Comparison of ENCODE assay signal across 26 cellular contexts in genomic region chr21:34372321-34372720, GRCh38. TPM values are rescaled to one million over a fixed set of nuclear protein-coding genes. Genes with fewer than 3 reads are reported as not detected.
DNase-seq lines count a peak whose midpoint lies in the region; ATAC-seq, FAIRE-seq and TF ChIP-seq lines count a peak whose summit lies in the region.
"Had no signal": no experiment of that assay in that cellular context is flagged by ENCODE, and none has a peak within 500 bp of the region (broad histone marks: within the 10 kb centered on the region; RNA-seq: fewer than 3 reads in every experiment).

No MANE protein-coding gene starts in this region.

- in situ Hi-C loops in K562 (cut with MboI), result no loop called here

- CTCF ChIA-PET in activated CD8-positive, alpha-beta memory T cell treated with anti-CD3 and anti-CD28 coated beads, Interleukin-2, amount 10 ng/mL, durations not matched to agents 7 days and 5 days (lab: Charles Lee), result no interaction called here
- CTCF ChIA-PET in K562 (lab: Yijun Ruan, JAX; ENCODE audit: low intra/inter-chr PET ratio), result no interaction called here

- TF ChIP-seq CTCF in K562 (IDR thresholded peaks at IDR 0.05 in 2 of 3, conservative IDR thresholded peaks at IDR 0.05 in 1 of 3; ENCODE audit: insufficient read depth in 2 of 3, low read depth in 1 of 3, low read length in 3 of 3) (no peak), liver (IDR thresholded peaks at IDR 0.05; ENCODE audit: low read depth, low read length, missing input control) (no peak), stomach (IDR thresholded peaks at IDR 0.05) (no peak)

- H3K36me3 ChIP-seq in K562 (ENCODE audit: control insufficient read depth, insufficient read depth, low read length), result no peaks in the 10 kb centered on the region
- H3K36me3 ChIP-seq in liver (ENCODE audit: control insufficient read depth in 4 of 4, insufficient read depth in 3 of 4, low read depth in 1 of 4, low read length in 3 of 4), result no peaks in the 10 kb centered on the region
- peaks cover 0 to 4% (median 0%) of the 10 kb centered on the region in 4 donors for H3K36me3 ChIP-seq in stomach
- H3K36me3 ChIP-seq: SJSA1 had no signal

- H3K4me2 ChIP-seq in K562 (ENCODE audit: insufficient read depth, low read length), result no peak overlapping the region

- peaks cover 5 to 7% of the 10 kb centered on the region in 2 experiments; a peak in 3 of 5 replicates for H3K27me3 ChIP-seq in K562 (ENCODE audit: control insufficient read depth in 2 of 2, insufficient read depth in 2 of 2, low read length in 2 of 2)
- no peaks in the 10 kb centered on the region for H3K27me3 ChIP-seq in liver (ENCODE audit: control insufficient read depth in 4 of 4, insufficient read depth in 4 of 4, low read length in 3 of 4)
- H3K27me3 ChIP-seq in stomach, result no peaks in the 10 kb centered on the region
- H3K27me3 ChIP-seq: SJSA1 had no signal

- no peaks in the 10 kb centered on the region for H3K9me3 Mint-ChIP-seq in activated CD8-positive, alpha-beta memory T cell treated with anti-CD3 and anti-CD28 coated beads, Interleukin-2, amount 10 ng/mL, durations not matched to agents 7 days and 5 days (ENCODE audit: low read depth)

- peak; percentile 16 for DNase-seq in activated CD8-positive, alpha-beta memory T cell treated with anti-CD3 and anti-CD28 coated beads, Interleukin-2, amount 10 ng/mL, durations not matched to agents 7 days and 5 days
- DNase-seq in activated CD8-positive, alpha-beta memory T cell treated with anti-CD3 and anti-CD28 coated beads, Interleukin-2, amount 50 U/mL, for 4 hours, result no peak
- DNase-seq in K562 (ENCODE audit: extremely low read depth in 1 of 4, low spot score in 3 of 4) (no peak), stomach (no peak), NCI-H1048 (lab: John Stamatoyannopoulos, UW) (no peak), NCI-H510A treated with DMSO at 0.1 percent for 48 hours (lab: John Stamatoyannopoulos, UW) (no peak)
- DNase-seq in activated CD4-positive, alpha-beta T cell treated with anti-CD3 and anti-CD28 coated beads for 48 hours, result no peak
- DNase-seq: DMS153, DND-41, Kasumi-1, NCI-H1105, NCI-H1436 treated with DMSO at 0.1 percent for 48 hours, NCI-H1930, NCI-H446, NCI-H526, NCI-H82, Right ventricle myocardium superior, RPMI8226 had no signal

- TF ChIP-seq POLR2A in K562 (conservative IDR thresholded peaks at IDR 0.05), result no peak
- TF ChIP-seq POLR2A in stomach (IDR thresholded peaks at IDR 0.05), result no peak

- no peaks in the 10 kb centered on the region for H3K4me1 Mint-ChIP-seq in activated CD8-positive, alpha-beta memory T cell treated with anti-CD3 and anti-CD28 coated beads, Interleukin-2, amount 10 ng/mL, durations not matched to agents 7 days and 5 days

- 7% methylated on average over 5 of the region's 5 CpGs for WGBS in K562 (ENCODE audit: insufficient coverage, low coverage, missing lambda C conversion rate)
- whole genome bisulfite sequencing in liver, result 65% methylated on average over 5 of the region's 5 CpGs
- 74 to 88% (median 81%) methylated on average over 5 of the region's 5 CpGs for WGBS in stomach, 5 donors

- H3K27ac ChIP-seq in K562 (ENCODE audit: extremely low read depth, low read depth, low read length) (no peak overlapping the region), liver (ENCODE audit: low read depth in 1 of 2, low read length in 2 of 2) (no peak overlapping the region), stomach (peak overlapping the region; percentile 18 to 70 (median 48))
- H3K27ac ChIP-seq: SJSA1 had no signal

- H3K9ac ChIP-seq in K562 (ENCODE audit: insufficient read depth in 1 of 2, low read depth in 2 of 2, low read length in 2 of 2) (no peak overlapping the region), liver (ENCODE audit: low read depth in 1 of 2, low read length in 2 of 2) (no peak overlapping the region)

- no peak overlapping the region for H3K4me3 ChIP-seq in K562
- no peak overlapping the region for H3K4me3 ChIP-seq in liver (ENCODE audit: low read depth in 1 of 3, low read length in 3 of 3)
- no peak overlapping the region for H3K4me3 ChIP-seq in stomach
- H3K4me3 ChIP-seq: SJSA1 had no signal

- H2AFZ ChIP-seq in K562 (ENCODE audit: low read depth, low read length), result no peak overlapping the region

- TF ChIP-seq EP300 in K562 (IDR thresholded peaks at IDR 0.05; ENCODE audit: low read length) (no peak), stomach (IDR thresholded peaks at IDR 0.05) (no peak)

- H3K9me1 ChIP-seq in K562 (ENCODE audit: control insufficient read depth, insufficient read depth, low read length), result no peaks in the 10 kb centered on the region

- H3K27ac Mint-ChIP-seq in activated CD8-positive, alpha-beta memory T cell treated with anti-CD3 and anti-CD28 coated beads, Interleukin-2, amount 10 ng/mL, durations not matched to agents 7 days and 5 days, result no peak overlapping the region

- no peaks in the 10 kb centered on the region for H3K79me2 ChIP-seq in K562 (ENCODE audit: control insufficient read depth, insufficient read depth, low read length)

- POLR2A ChIA-PET in K562 (lab: Yijun Ruan, JAX), result interaction anchor here (0.6 kb wide), 1 partner anchor 307 kb away, joined by 6 read pairs; no protein-coding TSS in a partner anchor

- no peak for TF ChIP-seq RAD21 in K562 (CRISPR knock-in tag; conservative IDR thresholded peaks at IDR 0.05 in 1 of 2, IDR thresholded peaks at IDR 0.05 in 1 of 2)
- no peak for TF ChIP-seq RAD21 in liver (IDR thresholded peaks at IDR 0.05)

- H3K4me1 ChIP-seq in K562 (replicated peaks in 1 of 2; ENCODE audit: control insufficient read depth in 2 of 2, insufficient read depth in 2 of 2, low read length in 2 of 2), result no peaks in the 10 kb centered on the region
- H3K4me1 ChIP-seq in liver (ENCODE audit: control insufficient read depth in 4 of 4, insufficient read depth in 4 of 4, low read length in 3 of 4), result peaks cover 0 to 2% (median 0%) of the 10 kb centered on the region in 4 donors
- peaks cover 0 to 24% (median 2%) of the 10 kb centered on the region in 4 donors for H3K4me1 ChIP-seq in stomach

- H3K4me3 Mint-ChIP-seq in activated CD8-positive, alpha-beta memory T cell treated with anti-CD3 and anti-CD28 coated beads, Interleukin-2, amount 10 ng/mL, durations not matched to agents 7 days and 5 days, result no peak overlapping the region

- H3K36me3 Mint-ChIP-seq in activated CD8-positive, alpha-beta memory T cell treated with anti-CD3 and anti-CD28 coated beads, Interleukin-2, amount 10 ng/mL, durations not matched to agents 7 days and 5 days, result no peaks in the 10 kb centered on the region

- intact Hi-C loops in K562 (cut with micrococcal nuclease), result no loop called here
- intact Hi-C loops in stomach (cut with DNase I; ENCODE audit: low total_unique reads), result no loop called here

- BruUV-seq in K562 (replicated peaks; lab: Mats Ljungman, UMichigan), result no TSS peak

- ATAC-seq in activated CD8-positive, alpha-beta memory T cell treated with anti-CD3 and anti-CD28 coated beads, Interleukin-2, amount 10 ng/mL, durations not matched to agents 7 days and 5 days, result no peak
- ATAC-seq in K562, result no peak

- no peak for FAIRE-seq in K562 (lab: Jason Lieb, UNC)
- FAIRE-seq: GM19239, H54 had no signal

- no peaks in the 10 kb centered on the region for H4K20me1 ChIP-seq in K562 (replicated peaks; ENCODE audit: control insufficient read depth, insufficient read depth, low read length)

- H3K27me3 Mint-ChIP-seq in activated CD8-positive, alpha-beta memory T cell treated with anti-CD3 and anti-CD28 coated beads, Interleukin-2, amount 10 ng/mL, durations not matched to agents 7 days and 5 days, result peaks cover 15% of the 10 kb centered on the region

- H3K9me3 ChIP-seq in K562 (replicated peaks; ENCODE audit: control insufficient read depth, insufficient read depth, low read depth, low read length), result no peaks in the 10 kb centered on the region
- no peaks in the 10 kb centered on the region for H3K9me3 ChIP-seq in liver (ENCODE audit: control insufficient read depth in 4 of 4, low read length in 3 of 4)
- no peaks in the 10 kb centered on the region for H3K9me3 ChIP-seq in stomach
- H3K9me3 ChIP-seq: SJSA1 had no signal

RNA-seq across cellular contexts. Expression of gene SMIM11, which starts 3.0 kb away (rescaled TPM):
- total RNA-seq in activated CD8-positive, alpha-beta memory T cell treated with anti-CD3 and anti-CD28 coated beads, Interleukin-2, amount 10 ng/mL, durations not matched to agents 7 days and 5 days, result 1 to 10 TPM; 3.4 to 6.7 TPM
- 18.4 and 18.7 TPM in 2 replicates for total RNA-seq in K562 (2011; cell fraction: chromatin; rRNA removed; ENCODE audit: low replicate concordance)
- total RNA-seq in K562 (2011; cell fraction: nucleolus; rRNA removed), result 4.7 and 11.2 TPM in 2 replicates
- 18.9 and 26.6 TPM in 2 replicates for total RNA-seq in K562 (2011; cell fraction: nucleoplasm; rRNA removed)
- total RNA-seq in K562 (2014; rRNA removed) (11.9 and 39.6 TPM in 2 replicates), K562 (2014; rRNA removed; fragmentation: Illumina TruSeq; extraction: Trizol) (17.7 and 28.5 TPM in 2 replicates), K562 (2015; rRNA removed; fragmentation: Illumina TruSeq; extraction: Trizol) (12.2 and 14.1 TPM in 2 replicates), K562 (2021) (3.9 and 29.5 TPM in 2 replicates), liver (1 to 10 TPM; 6.2 to 7.1 TPM), stomach (10 to 100 TPM in 2 of 5 donors, 1 to 10 TPM in 2, not detected in 1; 1.2 to 29.5 (median 11.1) TPM)
- polyA plus RNA-seq in K562 (2011; rRNA removed) (6.1 and 9.2 TPM in 2 replicates), K562 (2014; fragmentation: Illumina TruSeq; extraction: Trizol) (39.8 and 42.6 TPM in 2 replicates), K562 (2014; fragmentation: Nextera tagmentation; extraction: Ambion mirVana) (100 to 1,000 TPM in 1 of 2 experiments, 10 to 100 TPM in 1; 86.3 to 113 TPM), K562 (2014; rRNA removed) (25.5 and 50.4 TPM in 2 replicates), liver (1 to 10 TPM; 1.1 to 5.1 TPM), stomach (10 to 100 TPM in 2 of 3 donors, 1 to 10 TPM in 1; 8.4 to 20.9 (median 16.2) TPM)
- 7.9 and 11.5 TPM in 2 replicates for polyA plus RNA-seq in K562 (2011; cell fraction: cytosol; rRNA removed)
- 11.4 and 14.1 TPM in 2 replicates for polyA plus RNA-seq in K562 (2011; cell fraction: nucleus; rRNA removed)
- 0.83 and 9.8 TPM in 2 replicates for polyA plus RNA-seq in K562 (2012)
- 7.9 and 21.9 TPM in 2 replicates for polyA minus RNA-seq in K562 (2011; rRNA and poly(A)+ RNA removed)
- 1.1 and 3.3 TPM in 2 replicates for polyA minus RNA-seq in K562 (2011; cell fraction: cytosol; rRNA and poly(A)+ RNA removed)
- polyA minus RNA-seq in K562 (2011; cell fraction: nucleus; rRNA and poly(A)+ RNA removed), result 5.9 and 11.8 TPM in 2 replicates

RNA-seq across cellular contexts. Expression of gene KCNE2, which starts 8.5 kb away (rescaled TPM):
- total RNA-seq in activated CD8-positive, alpha-beta memory T cell treated with anti-CD3 and anti-CD28 coated beads, Interleukin-2, amount 10 ng/mL, durations not matched to agents 7 days and 5 days, result not detected
- total RNA-seq in K562 (2011; cell fraction: chromatin; rRNA removed; ENCODE audit: low replicate concordance), result not detected in 2 replicates
- not detected in 2 replicates for total RNA-seq in K562 (2011; cell fraction: nucleolus; rRNA removed)
- total RNA-seq in K562 (2011; cell fraction: nucleoplasm; rRNA removed), result not detected in 2 replicates
- total RNA-seq in K562 (2014; rRNA removed), result not detected in 2 replicates
- not detected in 2 replicates for total RNA-seq in K562 (2014; rRNA removed; fragmentation: Illumina TruSeq; extraction: Trizol)
- total RNA-seq in K562 (2015; rRNA removed; fragmentation: Illumina TruSeq; extraction: Trizol), result not detected in 2 replicates
- total RNA-seq in K562 (2021), result not detected in 2 replicates
- polyA plus RNA-seq in K562 (2011; rRNA removed), result not detected in 2 replicates
- polyA plus RNA-seq in K562 (2011; cell fraction: cytosol; rRNA removed), result not detected in 2 replicates
- polyA plus RNA-seq in K562 (2011; cell fraction: nucleus; rRNA removed), result not detected in 2 replicates
- polyA plus RNA-seq in K562 (2012), result not detected in 2 replicates
- not detected in 2 replicates for polyA plus RNA-seq in K562 (2014; fragmentation: Illumina TruSeq; extraction: Trizol)
- polyA plus RNA-seq in K562 (2014; fragmentation: Nextera tagmentation; extraction: Ambion mirVana), result not detected
- not detected in 2 replicates for polyA plus RNA-seq in K562 (2014; rRNA removed)
- not detected in 2 replicates for polyA minus RNA-seq in K562 (2011; rRNA and poly(A)+ RNA removed)
- polyA minus RNA-seq in K562 (2011; cell fraction: cytosol; rRNA and poly(A)+ RNA removed), result not detected in 2 replicates
- polyA minus RNA-seq in K562 (2011; cell fraction: nucleus; rRNA and poly(A)+ RNA removed), result not detected in 2 replicates
- total RNA-seq in liver, result not detected
- polyA plus RNA-seq in liver, result under 1 TPM in 1 of 2 donors, not detected in 1; 0.57 TPM
- 100 to 1,000 TPM in 2 of 5 donors, 10 to 100 TPM in 2, not detected in 1; 34.4 to 126 (median 77.2) TPM for total RNA-seq in stomach
- 100 to 1,000 TPM; 235 to 294 (median 240) TPM for polyA plus RNA-seq in stomach
- total RNA-seq: A172, Right ventricle myocardium superior, SJSA1 had no signal
- polyA plus RNA-seq: BJ had no signal

RNA-seq across cellular contexts. Expression of gene SMIM34, which starts 51.4 kb away (rescaled TPM):
- total RNA-seq in activated CD8-positive, alpha-beta memory T cell treated with anti-CD3 and anti-CD28 coated beads, Interleukin-2, amount 10 ng/mL, durations not matched to agents 7 days and 5 days, result not detected
- not detected in 2 replicates for total RNA-seq in K562 (2011; cell fraction: chromatin; rRNA removed; ENCODE audit: low replicate concordance)
- not detected in 2 replicates for total RNA-seq in K562 (2011; cell fraction: nucleolus; rRNA removed)
- total RNA-seq in K562 (2011; cell fraction: nucleoplasm; rRNA removed), result not detected in 2 replicates
- total RNA-seq in K562 (2014; rRNA removed) (not detected in 2 replicates), K562 (2014; rRNA removed; fragmentation: Illumina TruSeq; extraction: Trizol) (not detected in 2 replicates), K562 (2015; rRNA removed; fragmentation: Illumina TruSeq; extraction: Trizol) (not detected in 2 replicates), K562 (2021) (not detected in 2 replicates), liver (not detected), stomach (not detected)
- polyA plus RNA-seq in K562 (2011; rRNA removed) (not detected in 2 replicates), K562 (2014; fragmentation: Illumina TruSeq; extraction: Trizol) (not detected in 2 replicates), K562 (2014; fragmentation: Nextera tagmentation; extraction: Ambion mirVana) (not detected), K562 (2014; rRNA removed) (not detected in 2 replicates), liver (not detected), stomach (not detected)
- not detected in 2 replicates for polyA plus RNA-seq in K562 (2011; cell fraction: cytosol; rRNA removed)
- not detected in 2 replicates for polyA plus RNA-seq in K562 (2011; cell fraction: nucleus; rRNA removed)
- polyA plus RNA-seq in K562 (2012), result not detected in 2 replicates
- not detected in 2 replicates for polyA minus RNA-seq in K562 (2011; rRNA and poly(A)+ RNA removed)
- polyA minus RNA-seq in K562 (2011; cell fraction: cytosol; rRNA and poly(A)+ RNA removed), result not detected in 2 replicates
- not detected in 2 replicates for polyA minus RNA-seq in K562 (2011; cell fraction: nucleus; rRNA and poly(A)+ RNA removed)
- total RNA-seq: A172, HT-29, M059J, Right ventricle myocardium superior, SJSA1 had no signal
- polyA plus RNA-seq: BJ had no signal

Comparison
In these comparisons a context has a peak if more than half of its experiments do, and no peak if none do; other contexts are left out.
1. H3K27ac ChIP-seq: peak in stomach (5 of 5); none in K562 (single experiment) and liver (0 of 2).